Comparison of ENCODE assay signal across 1 cellular context in genomic region chr10:75234017-75234682, GRCh38.
A peak's percentile ranks its signal among the peaks of the same experiment; 100 is the strongest.
TF ChIP-seq lines count a peak whose summit lies in the region.

No MANE protein-coding gene starts in this region.

TF ChIP-seq in K562, 482 proteins besides CTCF, POLR2A, EP300 and RAD21 (continued from another document and continues in another):
- no peak for TF ChIP-seq PTTG1 (tag; IDR thresholded peaks at IDR 0.05; ENCODE audit: low read depth)
- TF ChIP-seq KDM2B (CRISPR knock-in tag; IDR thresholded peaks at IDR 0.05): 0 out of 2 replicates have a peak, but pooled peaks have one; percentile 10
- TF ChIP-seq SOX6 (IDR thresholded peaks at IDR 0.05): no peak
- no peak for TF ChIP-seq ZNF184 (CRISPR knock-in tag; IDR thresholded peaks at IDR 0.05)
- TF ChIP-seq SAFB2 (IDR thresholded peaks at IDR 0.05; ENCODE audit: borderline replicate concordance, low read depth, low read length, severe bottlenecking): no peak
- TF ChIP-seq, protein P1, sequence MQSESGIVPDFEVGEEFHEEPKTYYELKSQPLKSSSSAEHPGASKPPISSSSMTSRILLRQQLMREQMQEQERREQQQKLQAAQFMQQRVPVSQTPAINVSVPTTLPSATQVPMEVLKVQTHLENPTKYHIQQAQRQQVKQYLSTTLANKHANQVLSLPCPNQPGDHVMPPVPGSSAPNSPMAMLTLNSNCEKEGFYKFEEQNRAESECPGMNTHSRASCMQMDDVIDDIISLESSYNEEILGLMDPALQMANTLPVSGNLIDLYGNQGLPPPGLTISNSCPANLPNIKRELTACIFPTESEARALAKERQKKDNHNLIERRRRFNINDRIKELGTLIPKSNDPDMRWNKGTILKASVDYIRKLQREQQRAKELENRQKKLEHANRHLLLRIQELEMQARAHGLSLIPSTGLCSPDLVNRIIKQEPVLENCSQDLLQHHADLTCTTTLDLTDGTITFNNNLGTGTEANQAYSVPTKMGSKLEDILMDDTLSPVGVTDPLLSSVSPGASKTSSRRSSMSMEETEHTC (IDR thresholded peaks at IDR 0.05): no peak
- TF ChIP-seq ELF1 (tag; IDR thresholded peaks at IDR 0.05): no peak; the same call in 1 of the 2 replicates
- no peak for TF ChIP-seq FOSL1 (tag; conservative IDR thresholded peaks at IDR 0.05)
- no peak for TF ChIP-seq TAF7 (tag; IDR thresholded peaks at IDR 0.05)
- TF ChIP-seq ZNF124 (CRISPR knock-in tag; IDR thresholded peaks at IDR 0.05): no peak
- TF ChIP-seq ARHGAP35 (IDR thresholded peaks at IDR 0.05; ENCODE audit: partially characterized antibody): no peak
- TF ChIP-seq, protein P2, sequence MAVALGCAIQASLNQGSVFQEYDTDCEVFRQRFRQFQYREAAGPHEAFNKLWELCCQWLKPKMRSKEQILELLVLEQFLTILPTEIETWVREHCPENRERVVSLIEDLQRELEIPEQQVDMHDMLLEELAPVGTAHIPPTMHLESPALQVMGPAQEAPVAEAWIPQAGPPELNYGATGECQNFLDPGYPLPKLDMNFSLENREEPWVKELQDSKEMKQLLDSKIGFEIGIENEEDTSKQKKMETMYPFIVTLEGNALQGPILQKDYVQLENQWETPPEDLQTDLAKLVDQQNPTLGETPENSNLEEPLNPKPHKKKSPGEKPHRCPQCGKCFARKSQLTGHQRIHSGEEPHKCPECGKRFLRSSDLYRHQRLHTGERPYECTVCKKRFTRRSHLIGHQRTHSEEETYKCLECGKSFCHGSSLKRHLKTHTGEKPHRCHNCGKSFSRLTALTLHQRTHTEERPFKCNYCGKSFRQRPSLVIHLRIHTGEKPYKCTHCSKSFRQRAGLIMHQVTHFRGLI (CRISPR knock-in tag; IDR thresholded peaks at IDR 0.05): no peak
- 0 out of 2 replicates have a peak, but pooled peaks have one; percentile 9 for TF ChIP-seq ZNF384 (IDR thresholded peaks at IDR 0.05; ENCODE audit: low read depth, low read length)
- no peak; the same call in 1 of the 2 replicates for TF ChIP-seq PML (IDR thresholded peaks at IDR 0.05; ENCODE audit: low read length)
- no peak for TF ChIP-seq ZFP30 (CRISPR knock-in tag; IDR thresholded peaks at IDR 0.05; ENCODE audit: borderline replicate concordance)
- no peak for TF ChIP-seq THRAP3 (IDR thresholded peaks at IDR 0.05; ENCODE audit: borderline replicate concordance)
- no peak for TF ChIP-seq ZNF444 (CRISPR knock-in tag; IDR thresholded peaks at IDR 0.05)
- no peak for TF ChIP-seq THAP12 (CRISPR knock-in tag; IDR thresholded peaks at IDR 0.05)
- TF ChIP-seq MNT (conservative IDR thresholded peaks at IDR 0.05): 0 out of 4 replicates have a peak, but pooled peaks have one; percentile 27 to 32
- TF ChIP-seq TAF1 (IDR thresholded peaks at IDR 0.05; ENCODE audit: control insufficient read depth, extremely low read depth, insufficient read depth, low read length, severe bottlenecking): peak; percentile 64
- no peak for TF ChIP-seq ZNF23 (CRISPR knock-in tag; IDR thresholded peaks at IDR 0.05)
- TF ChIP-seq GATAD2A (IDR thresholded peaks at IDR 0.05): no peak
- TF ChIP-seq ARID2 (IDR thresholded peaks at IDR 0.05): no peak
- no peak for TF ChIP-seq CAMTA2 (CRISPR knock-in tag; conservative IDR thresholded peaks at IDR 0.05)
- TF ChIP-seq ZNF224 (CRISPR knock-in tag; IDR thresholded peaks at IDR 0.05): no peak
- TF ChIP-seq, protein P3, sequence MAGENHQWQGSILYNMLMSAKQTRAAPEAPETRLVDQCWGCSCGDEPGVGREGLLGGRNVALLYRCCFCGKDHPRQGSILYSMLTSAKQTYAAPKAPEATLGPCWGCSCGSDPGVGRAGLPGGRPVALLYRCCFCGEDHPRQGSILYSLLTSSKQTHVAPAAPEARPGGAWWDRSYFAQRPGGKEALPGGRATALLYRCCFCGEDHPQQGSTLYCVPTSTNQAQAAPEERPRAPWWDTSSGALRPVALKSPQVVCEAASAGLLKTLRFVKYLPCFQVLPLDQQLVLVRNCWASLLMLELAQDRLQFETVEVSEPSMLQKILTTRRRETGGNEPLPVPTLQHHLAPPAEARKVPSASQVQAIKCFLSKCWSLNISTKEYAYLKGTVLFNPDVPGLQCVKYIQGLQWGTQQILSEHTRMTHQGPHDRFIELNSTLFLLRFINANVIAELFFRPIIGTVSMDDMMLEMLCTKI (IDR thresholded peaks at IDR 0.05; ENCODE audit: partially characterized antibody): no peak
- peak; percentile 18; the same call in 1 of the 2 replicates for TF ChIP-seq HCFC1 (IDR thresholded peaks at IDR 0.05; ENCODE audit: low read depth, low read length)
- peak; percentile 66 to 72 for TF ChIP-seq NRF1 (conservative IDR thresholded peaks at IDR 0.05 in 1 of 2, IDR thresholded peaks at IDR 0.05 in 1 of 2)
- no peak for TF ChIP-seq ZNF518B (CRISPR knock-in tag; IDR thresholded peaks at IDR 0.05)
- TF ChIP-seq, protein P4, sequence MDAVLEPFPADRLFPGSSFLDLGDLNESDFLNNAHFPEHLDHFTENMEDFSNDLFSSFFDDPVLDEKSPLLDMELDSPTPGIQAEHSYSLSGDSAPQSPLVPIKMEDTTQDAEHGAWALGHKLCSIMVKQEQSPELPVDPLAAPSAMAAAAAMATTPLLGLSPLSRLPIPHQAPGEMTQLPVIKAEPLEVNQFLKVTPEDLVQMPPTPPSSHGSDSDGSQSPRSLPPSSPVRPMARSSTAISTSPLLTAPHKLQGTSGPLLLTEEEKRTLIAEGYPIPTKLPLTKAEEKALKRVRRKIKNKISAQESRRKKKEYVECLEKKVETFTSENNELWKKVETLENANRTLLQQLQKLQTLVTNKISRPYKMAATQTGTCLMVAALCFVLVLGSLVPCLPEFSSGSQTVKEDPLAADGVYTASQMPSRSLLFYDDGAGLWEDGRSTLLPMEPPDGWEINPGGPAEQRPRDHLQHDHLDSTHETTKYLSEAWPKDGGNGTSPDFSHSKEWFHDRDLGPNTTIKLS (IDR thresholded peaks at IDR 0.05; ENCODE audit: borderline replicate concordance, low read depth): peak; percentile 87
- TF ChIP-seq MGA (IDR thresholded peaks at IDR 0.05): peak; percentile 55
- no peak for TF ChIP-seq SMAD4 (CRISPR knock-in tag; conservative IDR thresholded peaks at IDR 0.05)
- no peak for TF ChIP-seq ETV1 (tag; conservative IDR thresholded peaks at IDR 0.05; ENCODE audit: low read depth)
